9 cellular contexts compared by ENCODE assay signal in genomic region chr11:134050541-134051383, GRCh38.
DNase-seq lines count a peak whose midpoint lies in the region; ATAC-seq, FAIRE-seq and TF ChIP-seq lines count a peak whose summit lies in the region.
"Had no signal": no experiment of that assay in that cellular context is flagged by ENCODE, and none has a peak within 500 bp of the region (broad histone marks: within the 10 kb centered on the region; RNA-seq: fewer than 3 reads in every experiment).

No MANE protein-coding gene starts in this region.

- peak; percentile 82 for TF ChIP-seq CTCF in brain microvascular endothelial cell (IDR thresholded peaks at IDR 0.05; ENCODE audit: low read depth, low read length, missing control alignments)

- DNase-seq in NCI-H187 (lab: John Stamatoyannopoulos, UW) = peak; percentile 30 to 66
- DNase-seq in NCI-H187 treated with DMSO at 0.1 percent for 48 hours (lab: John Stamatoyannopoulos, UW) = no peak
- DNase-seq in NCI-H146 treated with DMSO at 0.1 percent for 48 hours (lab: John Stamatoyannopoulos, UW; ENCODE audit: unreplicated experiment) = peak; percentile 92
- DNase-seq in UCSD-AML1 (lab: John Stamatoyannopoulos, UW; ENCODE audit: unreplicated experiment) = peak; percentile 77
- DNase-seq in brain microvascular endothelial cell = peak; percentile 24
- peak; percentile 53 to 68 for DNase-seq in stimulated activated CD4-positive, alpha-beta T cell treated with anti-CD3 and anti-CD28 coated beads, Interleukin-15, amount 100 ng/mL, for 48 hours (ENCODE audit: low read depth in 2 of 2)

- in situ Hi-C loops in brain microvascular endothelial cell (cut with HindIII; ENCODE audit: low pct_ligation_motif_present, low sequenced_read_pairs) = no loop called here

- peak; percentile 75 for ATAC-seq in HG02840 (IDR thresholded peaks at IDR 0.05; ENCODE audit: low FRiP score, unreplicated experiment)

- peak; percentile 80 for FAIRE-seq in islet of Langerhans (lab: Jason Lieb, UNC)
- FAIRE-seq: A204.1 had no signal

- no peak overlapping the region for H3K27ac ChIP-seq in brain microvascular endothelial cell

- H3K4me3 ChIP-seq in brain microvascular endothelial cell (ENCODE audit: low read depth, low read length) = peak overlapping the region; percentile 29

- H3K27me3 ChIP-seq in brain microvascular endothelial cell (replicated peaks) = no peaks in the 10 kb centered on the region

- no peaks in the 10 kb centered on the region for H3K36me3 ChIP-seq in brain microvascular endothelial cell (replicated peaks)
